Comparison of ENCODE assay signal across 10 cellular contexts in genomic region chr15:95470529-95470928, GRCh38.
"Had no signal": no experiment of that assay in that cellular context is flagged by ENCODE, and none has a peak within 500 bp of the region (broad histone marks: within the 10 kb centered on the region; RNA-seq: fewer than 3 reads in every experiment).

No MANE protein-coding gene starts in this region.

- ATAC-seq: activated CD8-positive, alpha-beta T cell treated with anti-CD3 and anti-CD28 coated beads, Interleukin-2, amount 10 ng/mL, durations not matched to agents 7 days and 5 days; effector memory CD8-positive, alpha-beta T cell; stimulated activated naive B cell treated with anti-CD40 and anti-IgM and Interleukin-4, amounts not matched to agents 10 μg/mL and 1 μg/mL and 100 μg/mL, for 72 hours had no signal

- DNase-seq: activated CD4-positive, alpha-beta T cell treated with anti-CD3 and anti-CD28 coated beads for 48 hours; activated CD8-positive, alpha-beta memory T cell treated with anti-CD3 and anti-CD28 coated beads, Interleukin-2, amount 50 U/mL, for 48 hours; activated CD8-positive, alpha-beta T cell treated with anti-CD3 and anti-CD28 coated beads, Interleukin-2, amount 10 ng/mL, durations not matched to agents 7 days and 5 days; caudate nucleus; cortex of kidney; effector memory CD8-positive, alpha-beta T cell; retina; stimulated activated naive B cell treated with anti-CD40 and anti-IgM and Interleukin-4, amounts not matched to agents 10 μg/mL and 1 μg/mL and 100 μg/mL, for 72 hours; T-helper 9 cell had no signal

- H3K4me3 ChIP-seq: smooth muscle cell had no signal
